ENCODE assay signal across 1 cellular context in the genomic region with DNA sequence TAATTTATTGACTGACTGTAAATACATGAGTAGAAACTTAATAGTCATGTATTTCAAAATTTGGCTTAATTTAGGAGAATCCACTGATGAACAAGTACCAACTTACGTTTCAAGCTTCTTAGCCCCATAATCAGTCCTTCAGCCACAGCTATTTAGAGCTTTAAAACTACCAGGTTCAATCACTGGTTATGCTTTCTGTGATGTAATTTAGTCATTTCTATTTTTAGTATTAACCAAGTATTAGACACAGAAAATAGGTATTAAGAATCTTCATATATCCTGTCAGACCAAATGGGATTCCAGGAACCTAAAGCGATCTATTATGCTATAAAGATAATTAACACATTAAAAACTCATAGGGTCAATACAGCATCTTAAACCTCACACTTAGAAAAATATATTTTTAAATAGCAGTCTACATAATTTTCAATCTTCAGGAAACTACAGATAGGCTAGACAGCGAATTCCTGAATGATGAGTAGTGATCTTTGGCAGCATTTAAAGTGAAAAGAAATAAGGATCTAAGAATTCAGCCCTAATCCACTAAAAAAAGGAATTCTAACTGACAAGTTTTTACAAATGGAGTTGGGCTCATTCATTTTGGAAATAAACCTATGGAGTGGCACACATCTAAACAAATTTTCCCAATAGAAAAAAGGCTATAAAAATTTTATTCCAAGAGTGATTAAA.
TF ChIP-seq lines count a peak whose summit lies in the region.

No MANE protein-coding gene starts in this region.

TF ChIP-seq in SK-N-SH, 30 proteins besides CTCF, POLR2A, EP300 and RAD21 (continued from another document):
- TF ChIP-seq, protein P1, sequence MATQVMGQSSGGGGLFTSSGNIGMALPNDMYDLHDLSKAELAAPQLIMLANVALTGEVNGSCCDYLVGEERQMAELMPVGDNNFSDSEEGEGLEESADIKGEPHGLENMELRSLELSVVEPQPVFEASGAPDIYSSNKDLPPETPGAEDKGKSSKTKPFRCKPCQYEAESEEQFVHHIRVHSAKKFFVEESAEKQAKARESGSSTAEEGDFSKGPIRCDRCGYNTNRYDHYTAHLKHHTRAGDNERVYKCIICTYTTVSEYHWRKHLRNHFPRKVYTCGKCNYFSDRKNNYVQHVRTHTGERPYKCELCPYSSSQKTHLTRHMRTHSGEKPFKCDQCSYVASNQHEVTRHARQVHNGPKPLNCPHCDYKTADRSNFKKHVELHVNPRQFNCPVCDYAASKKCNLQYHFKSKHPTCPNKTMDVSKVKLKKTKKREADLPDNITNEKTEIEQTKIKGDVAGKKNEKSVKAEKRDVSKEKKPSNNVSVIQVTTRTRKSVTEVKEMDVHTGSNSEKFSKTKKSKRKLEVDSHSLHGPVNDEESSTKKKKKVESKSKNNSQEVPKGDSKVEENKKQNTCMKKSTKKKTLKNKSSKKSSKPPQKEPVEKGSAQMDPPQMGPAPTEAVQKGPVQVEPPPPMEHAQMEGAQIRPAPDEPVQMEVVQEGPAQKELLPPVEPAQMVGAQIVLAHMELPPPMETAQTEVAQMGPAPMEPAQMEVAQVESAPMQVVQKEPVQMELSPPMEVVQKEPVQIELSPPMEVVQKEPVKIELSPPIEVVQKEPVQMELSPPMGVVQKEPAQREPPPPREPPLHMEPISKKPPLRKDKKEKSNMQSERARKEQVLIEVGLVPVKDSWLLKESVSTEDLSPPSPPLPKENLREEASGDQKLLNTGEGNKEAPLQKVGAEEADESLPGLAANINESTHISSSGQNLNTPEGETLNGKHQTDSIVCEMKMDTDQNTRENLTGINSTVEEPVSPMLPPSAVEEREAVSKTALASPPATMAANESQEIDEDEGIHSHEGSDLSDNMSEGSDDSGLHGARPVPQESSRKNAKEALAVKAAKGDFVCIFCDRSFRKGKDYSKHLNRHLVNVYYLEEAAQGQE (IDR thresholded peaks at IDR 0.05; ENCODE audit: low read depth, low read length) = no peak
- no peak for TF ChIP-seq GABPA (IDR thresholded peaks at IDR 0.05; ENCODE audit: low read depth)
- peak; percentile 54; the same call in 1 of the 2 replicates for TF ChIP-seq MEF2A (IDR thresholded peaks at IDR 0.05; ENCODE audit: borderline replicate concordance, low read depth)
- TF ChIP-seq JUND (IDR thresholded peaks at IDR 0.05) = peak; percentile 70
- peak; percentile 18; the same call in 1 of the 2 replicates for TF ChIP-seq TCF12 (IDR thresholded peaks at IDR 0.05)
- peak; percentile 61; the same call in 1 of the 2 replicates for TF ChIP-seq TEAD4 (IDR thresholded peaks at IDR 0.05; ENCODE audit: borderline replicate concordance, insufficient read depth)
- TF ChIP-seq FOSL2 (IDR thresholded peaks at IDR 0.05; ENCODE audit: borderline replicate concordance, low read depth) = peak; percentile 37; the same call in 1 of the 2 replicates
